Comparison of ENCODE assay signal across 13 cellular contexts in genomic region chr17:41123991-41124371, GRCh38. TPM values are rescaled to one million over a fixed set of nuclear protein-coding genes. Genes with fewer than 3 reads are reported as not detected.
DNase-seq lines count a peak whose midpoint lies in the region; ATAC-seq and TF ChIP-seq lines count a peak whose summit lies in the region.
"Not testable (repeated sequence)": the region's sequence is repeated elsewhere in the genome, so short reads cannot be mapped to it uniquely, and the experiment has no call there.
"Had no signal": no experiment of that assay in that cellular context is flagged by ENCODE, and none has a peak within 500 bp of the region (broad histone marks: within the 10 kb centered on the region; RNA-seq: fewer than 3 reads in every experiment).

Gene KRTAP4-12 (minus strand): TSS chr17:41124182. CDS start chr17:41124122, 60 bp downstream.

- H3K27me3 Mint-ChIP-seq in CD8-positive, alpha-beta memory T cell, result peaks cover 3 to 30% of the 10 kb centered on the region in 2 donors
- not testable (repeated sequence) for H3K27me3 Mint-ChIP-seq in HFFc6 (ENCODE audit: insufficient read depth); T-helper 17 cell; activated naive CD4-positive, alpha-beta T cell treated with anti-CD3 and anti-CD28 coated beads for 36 hours (ENCODE audit: low read depth); activated naive CD8-positive, alpha-beta T cell treated with anti-CD3 and anti-CD28 coated beads, Interleukin-2, amount 50 U/mL, for 24 hours; naive B cell; stimulated activated naive CD8-positive, alpha-beta T cell treated with anti-CD3 and anti-CD28 coated beads, Interleukin-15, amount 100 ng/mL, for 72 hours

- CTCF ChIA-PET in CD8-positive, alpha-beta memory T cell (lab: Charles Lee); activated naive CD4-positive, alpha-beta T cell treated with anti-CD3 and anti-CD28 coated beads for 36 hours (lab: Charles Lee): not testable (repeated sequence)

- H3K36me3 ChIP-seq in BLaER1; CD8-positive, alpha-beta memory T cell (ENCODE audit: insufficient read depth, low read length): not testable (repeated sequence)

- POLR2A ChIA-PET in CD8-positive, alpha-beta memory T cell (lab: Charles Lee), result not testable (repeated sequence)

- H3K4me2 ChIP-seq in BLaER1, result peak within 1 kb of the TSS; percentile 25; the same call in 1 of the 2 replicates

- not testable (repeated sequence) for TF ChIP-seq CTCF in HFFc6 (IDR thresholded peaks at IDR 0.05)

- not testable (repeated sequence) for H3K9ac ChIP-seq in BLaER1

- not testable (repeated sequence) for DNase-seq in CD8-positive, alpha-beta memory T cell; T-helper 17 cell; activated naive CD4-positive, alpha-beta T cell treated with anti-CD3 and anti-CD28 coated beads for 36 hours; activated naive CD8-positive, alpha-beta T cell treated with anti-CD3 and anti-CD28 coated beads, Interleukin-2, amount 50 U/mL, for 24 hours; naive B cell; stimulated activated naive CD8-positive, alpha-beta T cell treated with anti-CD3 and anti-CD28 coated beads, Interleukin-15, amount 100 ng/mL, for 72 hours
- DNase-seq in HFFc6, result peak; percentile 22

- H3K9me3 Mint-ChIP-seq in CD8-positive, alpha-beta memory T cell; activated naive CD4-positive, alpha-beta T cell treated with anti-CD3 and anti-CD28 coated beads for 36 hours; stimulated activated naive CD8-positive, alpha-beta T cell treated with anti-CD3 and anti-CD28 coated beads, Interleukin-15, amount 100 ng/mL, for 72 hours: not testable (repeated sequence)
- H3K9me3 Mint-ChIP-seq in HFFc6 (peaks cover 12% of the 10 kb centered on the region), naive B cell (peaks cover 0 to 24% (median 8%) of the 10 kb centered on the region in 7 donors)
- H3K9me3 Mint-ChIP-seq in activated naive CD8-positive, alpha-beta T cell treated with anti-CD3 and anti-CD28 coated beads, Interleukin-2, amount 50 U/mL, for 24 hours, result peaks cover 14% of the 10 kb centered on the region

- intact Hi-C loops in activated naive CD4-positive, alpha-beta T cell treated with anti-CD3 and anti-CD28 coated beads for 36 hours (cut with micrococcal nuclease), result loop anchor here (10.0 kb wide), 1 partner anchor 371 kb away; no protein-coding TSS in a partner anchor

- H4K20me1 ChIP-seq in BLaER1, result not testable (repeated sequence)

- peak within 1 kb of the TSS in 6 of 8 donors; percentile 0 to 62 (median 22) for H3K27ac Mint-ChIP-seq in CD8-positive, alpha-beta memory T cell
- H3K27ac Mint-ChIP-seq in HFFc6 (peak within 1 kb of the TSS; percentile 76), T-helper 17 cell (peak within 1 kb of the TSS; percentile 66), naive B cell (peak within 1 kb of the TSS; percentile 22 to 97 (median 57))
- not testable (repeated sequence) for H3K27ac Mint-ChIP-seq in activated naive CD4-positive, alpha-beta T cell treated with anti-CD3 and anti-CD28 coated beads for 36 hours
- peak within 1 kb of the TSS; percentile 36 for H3K27ac Mint-ChIP-seq in activated naive CD8-positive, alpha-beta T cell treated with anti-CD3 and anti-CD28 coated beads, Interleukin-2, amount 50 U/mL, for 24 hours
- peak within 1 kb of the TSS in 1 of 2 donors; percentile 76 for H3K27ac Mint-ChIP-seq in stimulated activated naive CD8-positive, alpha-beta T cell treated with anti-CD3 and anti-CD28 coated beads, Interleukin-15, amount 100 ng/mL, for 72 hours

- peaks cover 24% of the 10 kb centered on the region for H3K9me3 ChIP-seq in BLaER1
- not testable (repeated sequence) for H3K9me3 ChIP-seq in CD8-positive, alpha-beta memory T cell (ENCODE audit: low read length); T-helper 17 cell (ENCODE audit: control insufficient read depth, low read length, poor library complexity, severe bottlenecking)

- peaks cover 44 to 59% (median 51%) of the 10 kb centered on the region in 3 donors for H3K4me1 Mint-ChIP-seq in CD8-positive, alpha-beta memory T cell
- H3K4me1 Mint-ChIP-seq in HFFc6 (ENCODE audit: low read depth), result peaks cover 55% of the 10 kb centered on the region
- peaks cover 27% of the 10 kb centered on the region for H3K4me1 Mint-ChIP-seq in T-helper 17 cell
- peaks cover 52% of the 10 kb centered on the region for H3K4me1 Mint-ChIP-seq in activated naive CD4-positive, alpha-beta T cell treated with anti-CD3 and anti-CD28 coated beads for 36 hours (ENCODE audit: low read depth)
- H3K4me1 Mint-ChIP-seq in activated naive CD8-positive, alpha-beta T cell treated with anti-CD3 and anti-CD28 coated beads, Interleukin-2, amount 50 U/mL, for 24 hours, result peaks cover 52% of the 10 kb centered on the region
- peaks cover 48 to 70% (median 54%) of the 10 kb centered on the region in 3 donors for H3K4me1 Mint-ChIP-seq in naive B cell
- peaks cover 62% of the 10 kb centered on the region for H3K4me1 Mint-ChIP-seq in stimulated activated naive CD8-positive, alpha-beta T cell treated with anti-CD3 and anti-CD28 coated beads, Interleukin-15, amount 100 ng/mL, for 72 hours

- H3K27ac ChIP-seq in BLaER1, result peak within 1 kb of the TSS; percentile 46; the same call in 1 of the 2 replicates
- not testable (repeated sequence) for H3K27ac ChIP-seq in CD8-positive, alpha-beta memory T cell (ENCODE audit: low read depth, low read length)

- not testable (repeated sequence) for H3K36me3 Mint-ChIP-seq in CD8-positive, alpha-beta memory T cell; T-helper 17 cell (ENCODE audit: low read depth); activated naive CD4-positive, alpha-beta T cell treated with anti-CD3 and anti-CD28 coated beads for 36 hours (ENCODE audit: low read depth); activated naive CD8-positive, alpha-beta T cell treated with anti-CD3 and anti-CD28 coated beads, Interleukin-2, amount 50 U/mL, for 24 hours (ENCODE audit: low read depth)
- H3K36me3 Mint-ChIP-seq in HFFc6 (ENCODE audit: low read depth) (peaks cover 35% of the 10 kb centered on the region), naive B cell (peaks cover 0 to 18% of the 10 kb centered on the region in 2 donors)

- peaks cover 44% of the 10 kb centered on the region for H3K4me1 ChIP-seq in BLaER1
- peaks cover 51% of the 10 kb centered on the region for H3K4me1 ChIP-seq in CD8-positive, alpha-beta memory T cell (ENCODE audit: insufficient read depth, low read length)

- peak within 1 kb of the TSS; percentile 3 to 80 (median 53) for H3K4me3 Mint-ChIP-seq in CD8-positive, alpha-beta memory T cell
- H3K4me3 Mint-ChIP-seq in HFFc6 (peak within 1 kb of the TSS; percentile 20; the same call in 1 of the 2 replicates), T-helper 17 cell (peak within 1 kb of the TSS; percentile 80), naive B cell (peak within 1 kb of the TSS in 7 of 8 donors; percentile 71 to 87 (median 86))
- peak within 1 kb of the TSS; percentile 8 for H3K4me3 Mint-ChIP-seq in activated naive CD4-positive, alpha-beta T cell treated with anti-CD3 and anti-CD28 coated beads for 36 hours
- not testable (repeated sequence) for H3K4me3 Mint-ChIP-seq in activated naive CD8-positive, alpha-beta T cell treated with anti-CD3 and anti-CD28 coated beads, Interleukin-2, amount 50 U/mL, for 24 hours
- peak within 1 kb of the TSS; percentile 72 for H3K4me3 Mint-ChIP-seq in stimulated activated naive CD8-positive, alpha-beta T cell treated with anti-CD3 and anti-CD28 coated beads, Interleukin-15, amount 100 ng/mL, for 72 hours

- ATAC-seq in T-helper 17 cell; activated naive CD8-positive, alpha-beta T cell treated with anti-CD3 and anti-CD28 coated beads, Interleukin-2, amount 50 U/mL, for 24 hours; naive B cell (ENCODE audit: low read depth in 2 of 2); stimulated activated naive CD8-positive, alpha-beta T cell treated with anti-CD3 and anti-CD28 coated beads, Interleukin-15, amount 100 ng/mL, for 72 hours: not testable (repeated sequence)

- not testable (repeated sequence) for H3K4me3 ChIP-seq in BLaER1; CD8-positive, alpha-beta memory T cell (ENCODE audit: low read length)

- not testable (repeated sequence) for H3K27me3 ChIP-seq in BLaER1; CD8-positive, alpha-beta memory T cell (ENCODE audit: insufficient read depth, low read length, poor library complexity, severe bottlenecking)

RNA-seq across cellular contexts. Expression of gene KRTAP4-12, which starts in this region (rescaled TPM):
- not detected for total RNA-seq in CD8-positive, alpha-beta memory T cell
- not detected for polyA plus RNA-seq in CD8-positive, alpha-beta memory T cell
- 1 to 10 TPM; 6.1 to 8.4 (median 6.7) TPM for total RNA-seq in HFFc6 (2021; fragmentation: NEBNext Ultra II Directional; extraction: Animal tissue kit (Norgen Biotek cat#: 25700))
- not detected for total RNA-seq in T-helper 17 cell
- not detected for total RNA-seq in activated naive CD4-positive, alpha-beta T cell treated with anti-CD3 and anti-CD28 coated beads for 36 hours
- polyA plus RNA-seq in naive B cell (ENCODE audit: low read depth in 6 of 6), result 1 to 10 TPM in 2 of 6 donors, under 1 TPM in 2, not detected in 2; 0.30 to 3.3 (median 1.3) TPM
- total RNA-seq: GM12878, GM23248, H7, PC-3 had no signal
- polyA plus RNA-seq: AG04450, GM12878 had no signal

Comparison
In these comparisons a context has a peak if more than half of its experiments do, and no peak if none do; other contexts are left out.
1. RNA of gene KRTAP4-12 (total RNA-seq): 6.1 to 8.4 TPM in HFFc6; not detected in CD8-positive, alpha-beta memory T cell, not detected in T-helper 17 cell and not detected in activated naive CD4-positive, alpha-beta T cell treated with anti-CD3 and anti-CD28 coated beads for 36 hours; every median in the first group is over 4 times any median in the second.